ENCODE assay signal across 32 cellular contexts in genomic region chr17:17519886-17520285, GRCh38.
"Had no signal": no experiment of that assay in that cellular context is flagged by ENCODE, and none has a peak within 500 bp of the region (broad histone marks: within the 10 kb centered on the region; RNA-seq: fewer than 3 reads in every experiment).

No MANE protein-coding gene starts in this region.

- DNase-seq: activated B cell treated with CpG ODN at 0.5 μM for 24 hours; activated CD4-positive, alpha-beta T cell treated with anti-CD3 and anti-CD28 coated beads for 48 hours; activated CD4-positive, alpha-beta T cell treated with anti-CD3 and anti-CD28 coated beads, Interleukin-2, amount 50 U/mL, for 1 hour; activated CD4-positive, alpha-beta T cell treated with anti-CD3 and anti-CD28 coated beads, Interleukin-2, amount 50 U/mL, for 48 hours; activated CD8-positive, alpha-beta memory T cell treated with anti-CD3 and anti-CD28 coated beads for 24 hours; activated CD8-positive, alpha-beta T cell treated with anti-CD3 and anti-CD28 coated beads for 36 hours; activated effector memory CD4-positive, alpha-beta T cell treated with Interleukin-2 at 50 U/mL for 16 hours; activated gamma-delta T cell treated with Interleukin-2 at 50 U/mL for 16 hours; activated naive CD4-positive, alpha-beta T cell treated with anti-CD3 and anti-CD28 coated beads, Interleukin-2, amount 50 U/mL, for 16 hours; activated naive CD4-positive, alpha-beta T cell treated with Interleukin-2 at 50 U/mL for 16 hours; activated T-cell treated with anti-CD3 and anti-CD28 coated beads, Interleukin-2, amount 50 U/mL, for 4 hours; amniotic stem cell; anterior cingulate cortex; brain microvascular endothelial cell; caudate nucleus; cortex of kidney; dermis blood vessel endothelial cell; effector CD4-positive, alpha-beta T cell; effector memory CD8-positive, alpha-beta T cell; erythroblast; foreskin keratinocyte; gastrocnemius medialis; T-helper 1 cell; T-helper 17 cell; T1000; WERI-Rb-1 had no signal

- H3K4me3 ChIP-seq: esophagus muscularis mucosa, gastrocnemius medialis had no signal

- H3K9me3 ChIP-seq: esophagus muscularis mucosa, gastrocnemius medialis had no signal

- H3K4me1 ChIP-seq: esophagus muscularis mucosa, foreskin keratinocyte, gastrocnemius medialis had no signal

- H3K36me3 ChIP-seq: brain microvascular endothelial cell, gastrocnemius medialis, WERI-Rb-1 had no signal

- FAIRE-seq: astrocyte, bronchial epithelial cell, colon had no signal

- H3K27ac ChIP-seq: brain microvascular endothelial cell, esophagus muscularis mucosa, foreskin keratinocyte, gastrocnemius medialis, WERI-Rb-1 had no signal

- H3K27me3 ChIP-seq: brain microvascular endothelial cell, esophagus muscularis mucosa, gastrocnemius medialis had no signal

- ATAC-seq: activated CD4-positive, CD25-positive, alpha-beta regulatory T cell treated with anti-CD3 and anti-CD28 coated beads, Interleukin-2, amount 50 U/mL, for 24 hours; activated CD8-positive, alpha-beta T cell treated with anti-CD3 and anti-CD28 coated beads for 36 hours; activated T-cell treated with anti-CD3 and anti-CD28 coated beads, Interleukin-2, amount 50 U/mL, for 4 hours; activated T-helper 17 cell treated with anti-CD3 and anti-CD28 coated beads, Interleukin-2, amount 50 U/mL, for 72 hours; effector memory CD8-positive, alpha-beta T cell; foreskin keratinocyte; gastrocnemius medialis; T-helper 17 cell had no signal
